In genomic region chr1:209883341-209883971, GRCh38 we compare ENCODE assay signal across 11 cellular contexts. TPM values are rescaled to one million over a fixed set of nuclear protein-coding genes. Genes with fewer than 3 reads are reported as not detected.
DNase-seq lines count a peak whose midpoint lies in the region; ATAC-seq and TF ChIP-seq lines count a peak whose summit lies in the region.
"Had no signal": no experiment of that assay in that cellular context is flagged by ENCODE, and none has a peak within 500 bp of the region (broad histone marks: within the 10 kb centered on the region; RNA-seq: fewer than 3 reads in every experiment).

No MANE protein-coding gene starts in this region.

- H3K4me1 ChIP-seq in GM23248 (ENCODE audit: insufficient read depth), result peaks cover 46% of the 10 kb centered on the region
- H3K4me1 ChIP-seq in SK-N-SH (ENCODE audit: control insufficient read depth in 1 of 2, insufficient read depth in 2 of 2, low read depth in 1 of 2, low read length in 1 of 2), result peaks cover 33 to 48% of the 10 kb centered on the region in 2 experiments
- H3K4me1 ChIP-seq in smooth muscle cell (ENCODE audit: low read depth), result peaks cover 24% of the 10 kb centered on the region
- H3K4me1 ChIP-seq: psoas muscle had no signal

- H3K9ac ChIP-seq in GM23248 (peak overlapping the region; percentile 69), SK-N-SH (peak overlapping the region; percentile 68; the same call in 1 of the 2 replicates), smooth muscle cell (ENCODE audit: low read depth) (peak overlapping the region; percentile 85)

- H3K36me3 ChIP-seq in GM23248 (ENCODE audit: low read depth), result no peaks in the 10 kb centered on the region
- H3K36me3 ChIP-seq in SK-N-SH (replicated peaks in 1 of 2; ENCODE audit: control insufficient read depth in 1 of 2, insufficient read depth in 2 of 2, low read length in 1 of 2), result no peaks in the 10 kb centered on the region
- H3K36me3 ChIP-seq in smooth muscle cell (ENCODE audit: low read depth), result no peaks in the 10 kb centered on the region
- H3K36me3 ChIP-seq: HAP-1 had no signal

- H3K4me3 ChIP-seq in GM23248 (peak overlapping the region; percentile 55; the same call in 1 of the 2 replicates), SK-N-SH (ENCODE audit: low read depth in 2 of 2, low read length in 1 of 2) (no peak overlapping the region), fibroblast of villous mesenchyme (ENCODE audit: low read depth, low read length) (no peak overlapping the region), smooth muscle cell (no peak overlapping the region)
- H3K4me3 ChIP-seq: HAP-1, psoas muscle had no signal

- CTCF ChIA-PET in SK-N-SH (lab: Yijun Ruan, JAX), result interaction anchor here (0.6 to 5.2 kb wide), 4 partner anchors 9 to 106 kb away, joined by 3 to 20 read pairs (median 10); no protein-coding TSS in a partner anchor

- TF ChIP-seq RAD21 in SK-N-SH (IDR thresholded peaks at IDR 0.05; ENCODE audit: low read length), result no peak

- H4K20me1 ChIP-seq in GM23248 (ENCODE audit: insufficient read depth), result no peaks in the 10 kb centered on the region
- no peaks in the 10 kb centered on the region for H4K20me1 ChIP-seq in SK-N-SH (ENCODE audit: insufficient read depth)
- no peaks in the 10 kb centered on the region for H4K20me1 ChIP-seq in smooth muscle cell (ENCODE audit: low read depth)

- peak; percentile 79 for DNase-seq in GM23248
- no peak for DNase-seq in SK-N-SH
- DNase-seq in fibroblast of villous mesenchyme (ENCODE audit: low read depth), result peak; percentile 77
- DNase-seq in smooth muscle cell (lab: John Stamatoyannopoulos, UW; ENCODE audit: unreplicated experiment), result no peak
- DNase-seq in Kasumi-1 (lab: John Stamatoyannopoulos, UW), result no peak
- no peak for DNase-seq in left lobe of liver (ENCODE audit: low spot score)
- no peak for DNase-seq in inferior parietal cortex (ENCODE audit: extremely low spot score)
- DNase-seq: activated B cell treated with CpG ODN at 0.5 μM for 24 hours; activated naive CD8-positive, alpha-beta T cell treated with anti-CD3 and anti-CD28 coated beads for 36 hours; psoas muscle had no signal

- H3K79me2 ChIP-seq in GM23248 (ENCODE audit: insufficient read depth) (no peaks in the 10 kb centered on the region), SK-N-SH (ENCODE audit: insufficient read depth) (no peaks in the 10 kb centered on the region), smooth muscle cell (ENCODE audit: low read depth) (no peaks in the 10 kb centered on the region)

- H3K4me2 ChIP-seq in GM23248 (ENCODE audit: unreplicated experiment) (peak overlapping the region; percentile 79), SK-N-SH (peak overlapping the region; percentile 46; the same call in 1 of the 2 replicates), smooth muscle cell (peak overlapping the region; percentile 47)

- peak; percentile 33 for TF ChIP-seq CTCF in SK-N-SH (IDR thresholded peaks at IDR 0.05)
- peak; percentile 17 for TF ChIP-seq CTCF in fibroblast of villous mesenchyme (IDR thresholded peaks at IDR 0.05; ENCODE audit: insufficient read depth, low read depth, low read length)
- TF ChIP-seq CTCF in smooth muscle cell (IDR thresholded peaks at IDR 0.05; ENCODE audit: borderline replicate concordance, insufficient read depth, poor library complexity, severe bottlenecking), result no peak

- ATAC-seq in left lobe of liver, result no peak
- ATAC-seq: psoas muscle had no signal

- in situ Hi-C loops in GM23248 (cut with MboI), result no loop called here

- POLR2A ChIA-PET in SK-N-SH (lab: Yijun Ruan, JAX), result no interaction called here

- 31 to 35% methylated on average over 1 of the region's 1 CpG for WGBS in GM23248 (ENCODE audit: low coverage in 1 of 2, low lambda C conversion rate in 2 of 2, missing lambda C conversion rate in 2 of 2), 2 experiments
- WGBS in SK-N-SH (ENCODE audit: low lambda C conversion rate), result 40% methylated on average over 1 of the region's 1 CpG
- 14% methylated on average over 1 of the region's 1 CpG for WGBS in smooth muscle cell (ENCODE audit: low lambda C conversion rate)

- TF ChIP-seq EP300 in SK-N-SH (IDR thresholded peaks at IDR 0.05; ENCODE audit: borderline replicate concordance in 1 of 2, low read depth in 1 of 2, low read length in 1 of 2), result no peak

- H3K9me2 ChIP-seq in GM23248 (ENCODE audit: insufficient read depth) (no peaks in the 10 kb centered on the region), SK-N-SH (no peaks in the 10 kb centered on the region)

- H3K9me3 ChIP-seq in GM23248 (ENCODE audit: low read depth) (no peaks in the 10 kb centered on the region), SK-N-SH (no peaks in the 10 kb centered on the region), smooth muscle cell (replicated peaks; ENCODE audit: low read depth) (no peaks in the 10 kb centered on the region)
- H3K9me3 ChIP-seq: HAP-1, psoas muscle had no signal

- H3K27ac ChIP-seq in GM23248 (peak overlapping the region; percentile 94), SK-N-SH (ENCODE audit: low read depth in 2 of 2, low read length in 1 of 2) (peak overlapping the region; percentile 51 to 99; a peak in 3 of 4 replicates), smooth muscle cell (ENCODE audit: low read depth) (peak overlapping the region; percentile 95)
- H3K27ac ChIP-seq: psoas muscle had no signal

- H2AFZ ChIP-seq in GM23248, result peak overlapping the region; percentile 21; the same call in 1 of the 2 replicates
- H2AFZ ChIP-seq in SK-N-SH (ENCODE audit: low read depth), result peak overlapping the region; percentile 48; the same call in 1 of the 2 replicates
- no peak overlapping the region for H2AFZ ChIP-seq in smooth muscle cell (ENCODE audit: low read depth)

- H3K27me3 ChIP-seq in GM23248 (replicated peaks; ENCODE audit: insufficient read depth) (no peaks in the 10 kb centered on the region), SK-N-SH (ENCODE audit: insufficient read depth) (no peaks in the 10 kb centered on the region), smooth muscle cell (ENCODE audit: low read depth) (no peaks in the 10 kb centered on the region)

- H3F3A ChIP-seq in GM23248 (ENCODE audit: insufficient read depth), result peaks cover 33% of the 10 kb centered on the region
- H3F3A ChIP-seq in SK-N-SH (replicated peaks; ENCODE audit: insufficient read depth), result peaks cover 34% of the 10 kb centered on the region
- H3F3A ChIP-seq in smooth muscle cell (ENCODE audit: low read depth), result peaks cover 15% of the 10 kb centered on the region

TF ChIP-seq in SK-N-SH, 30 proteins besides CTCF, POLR2A, EP300 and RAD21 (continues in another document):
- no peak for TF ChIP-seq CHD2 (IDR thresholded peaks at IDR 0.05; ENCODE audit: low read length, partially characterized antibody)
- TF ChIP-seq RFX5 (IDR thresholded peaks at IDR 0.05; ENCODE audit: low read length), result no peak
- no peak for TF ChIP-seq FOXJ3 (CRISPR knock-in tag; IDR thresholded peaks at IDR 0.05)
- no peak for TF ChIP-seq ELF1 (IDR thresholded peaks at IDR 0.05)
- no peak for TF ChIP-seq GATA2 (CRISPR knock-in tag; IDR thresholded peaks at IDR 0.05)
- TF ChIP-seq GABPA (IDR thresholded peaks at IDR 0.05; ENCODE audit: low read depth), result no peak
- TF ChIP-seq YY1 (IDR thresholded peaks at IDR 0.05; ENCODE audit: low read depth), result no peak
- TF ChIP-seq SMC3 (IDR thresholded peaks at IDR 0.05; ENCODE audit: low read depth, low read length), result no peak
- peak; percentile 39; the same call in 1 of the 2 replicates for TF ChIP-seq JUND (IDR thresholded peaks at IDR 0.05)
- TF ChIP-seq MEF2A (IDR thresholded peaks at IDR 0.05; ENCODE audit: borderline replicate concordance, low read depth), result no peak
- TF ChIP-seq EZH2phosphoT487 (IDR thresholded peaks at IDR 0.05; ENCODE audit: borderline replicate concordance, low read depth), result no peak
- TF ChIP-seq RCOR1 (IDR thresholded peaks at IDR 0.05; ENCODE audit: low read length), result no peak
- TF ChIP-seq REST (IDR thresholded peaks at IDR 0.05; ENCODE audit: low read depth, low read length), result no peak

RNA-seq across cellular contexts. Expression of gene SYT14, which starts 54.6 kb away (rescaled TPM):
- total RNA-seq in GM23248 (2014; rRNA removed; shearing (Covaris generic)), result 1.4 and 1.7 TPM in 2 replicates
- polyA plus RNA-seq in GM23248 (2016; fragmentation: Nextera tagmentation; extraction: Ambion mirVana) (0.44 and 0.55 TPM in 2 replicates), SK-N-SH (2012; rRNA removed) (1.2 and 1.8 TPM in 2 replicates), smooth muscle cell (not detected in 2 replicates)
- polyA plus RNA-seq in SK-N-SH (2012; cell fraction: cytosol; rRNA removed), result 1.8 TPM in 2 replicates
- polyA plus RNA-seq in SK-N-SH (2012; cell fraction: nucleus; rRNA removed), result 1.0 and 2.7 TPM in 2 replicates
- total RNA-seq in fibroblast of villous mesenchyme (3.5 and 3.9 TPM in 2 replicates), smooth muscle cell (0.81 TPM in 1 of 2 replicates, not detected in the other), left lobe of liver (0.03 TPM)
- total RNA-seq: activated B cell treated with CpG ODN at 0.5 μM for 24 hours; activated naive CD8-positive, alpha-beta T cell treated with anti-CD3 and anti-CD28 coated beads for 36 hours had no signal

RNA-seq across cellular contexts. Expression of gene UTP25, which starts 55.7 kb away (rescaled TPM):
- total RNA-seq in GM23248 (2014; rRNA removed; shearing (Covaris generic)), result 12.2 and 16.8 TPM in 2 replicates
- polyA plus RNA-seq in GM23248 (2016; fragmentation: Nextera tagmentation; extraction: Ambion mirVana) (9.5 TPM in 2 replicates), SK-N-SH (2012; rRNA removed) (6.3 and 9.3 TPM in 2 replicates), smooth muscle cell (2.3 and 2.9 TPM in 2 replicates)
- polyA plus RNA-seq in SK-N-SH (2012; cell fraction: cytosol; rRNA removed), result 6.3 and 7.1 TPM in 2 replicates
- polyA plus RNA-seq in SK-N-SH (2012; cell fraction: nucleus; rRNA removed), result 8.9 and 16.0 TPM in 2 replicates
- total RNA-seq in fibroblast of villous mesenchyme (10.6 and 12.1 TPM in 2 replicates), smooth muscle cell (5.2 and 6.2 TPM in 2 replicates), left lobe of liver (3.7 TPM)

Comparison
In these comparisons a context has a peak if more than half of its experiments do, and no peak if none do; other contexts are left out.
1. DNase-seq: peak in GM23248 (single experiment) and fibroblast of villous mesenchyme (single experiment); none in SK-N-SH (single experiment), smooth muscle cell (single experiment), Kasumi-1 (0 of 2), left lobe of liver (single experiment) and inferior parietal cortex (single experiment).
2. Peak in every context shown above with its lines, with median percentiles within 50 percentile points of each other: H3K27ac ChIP-seq, H3K4me2 ChIP-seq and H3K9ac ChIP-seq.